18 cellular contexts compared by ENCODE assay signal in genomic region chr9:15353892-15354291, GRCh38.
"Had no signal": no experiment of that assay in that cellular context is flagged by ENCODE, and none has a peak within 500 bp of the region (broad histone marks: within the 10 kb centered on the region; RNA-seq: fewer than 3 reads in every experiment).

No MANE protein-coding gene starts in this region.

- H3K36me3 ChIP-seq: heart left ventricle, ovary, right atrium auricular region, suprapubic skin, thyroid gland had no signal

- H3K27me3 ChIP-seq: heart left ventricle, ovary, right atrium auricular region, suprapubic skin, thyroid gland had no signal

- DNase-seq: effector CD4-positive, alpha-beta T cell; foreskin melanocyte; heart left ventricle; hippocampal formation; mammary epithelial cell; natural killer cell; nucleus accumbens; ovary; small intestine; stimulated activated CD4-positive, alpha-beta T cell treated with anti-CD3 and anti-CD28 coated beads, Interleukin-12 subunit alpha, Interleukin-12 subunit beta, amount 100 ng/mL, for 4 hours; stimulated activated naive CD4-positive, alpha-beta T cell; thyroid gland had no signal

- H3K9me3 Mint-ChIP-seq: natural killer cell, neural crest cell, type B pancreatic cell had no signal

- H3K27ac Mint-ChIP-seq: mesothelial cell of epicardium, type B pancreatic cell had no signal

- H3K4me3 Mint-ChIP-seq: mesothelial cell of epicardium, natural killer cell, neural crest cell, type B pancreatic cell had no signal

- H3K27ac ChIP-seq: coronary artery, heart left ventricle, ovary, right atrium auricular region, suprapubic skin, thyroid gland had no signal

- H3K4me3 ChIP-seq: coronary artery, heart left ventricle, ovary, right atrium auricular region, suprapubic skin, thyroid gland had no signal

- H3K36me3 Mint-ChIP-seq: mesothelial cell of epicardium, natural killer cell, type B pancreatic cell had no signal

- H3K9me3 ChIP-seq: heart left ventricle, ovary, right atrium auricular region, suprapubic skin, thyroid gland had no signal

- ATAC-seq: natural killer cell had no signal

- H3K4me1 ChIP-seq: heart left ventricle, right atrium auricular region, suprapubic skin, thyroid gland had no signal
